ENCODE assay signal across 1 cellular context in genomic region chr13:50244913-50245574, GRCh38.
TF ChIP-seq lines count a peak whose summit lies in the region.

No MANE protein-coding gene starts in this region.

TF ChIP-seq in HepG2, 621 proteins besides CTCF, POLR2A, EP300 and RAD21 (continued from another document and continues in another):
- TF ChIP-seq, protein P1, sequence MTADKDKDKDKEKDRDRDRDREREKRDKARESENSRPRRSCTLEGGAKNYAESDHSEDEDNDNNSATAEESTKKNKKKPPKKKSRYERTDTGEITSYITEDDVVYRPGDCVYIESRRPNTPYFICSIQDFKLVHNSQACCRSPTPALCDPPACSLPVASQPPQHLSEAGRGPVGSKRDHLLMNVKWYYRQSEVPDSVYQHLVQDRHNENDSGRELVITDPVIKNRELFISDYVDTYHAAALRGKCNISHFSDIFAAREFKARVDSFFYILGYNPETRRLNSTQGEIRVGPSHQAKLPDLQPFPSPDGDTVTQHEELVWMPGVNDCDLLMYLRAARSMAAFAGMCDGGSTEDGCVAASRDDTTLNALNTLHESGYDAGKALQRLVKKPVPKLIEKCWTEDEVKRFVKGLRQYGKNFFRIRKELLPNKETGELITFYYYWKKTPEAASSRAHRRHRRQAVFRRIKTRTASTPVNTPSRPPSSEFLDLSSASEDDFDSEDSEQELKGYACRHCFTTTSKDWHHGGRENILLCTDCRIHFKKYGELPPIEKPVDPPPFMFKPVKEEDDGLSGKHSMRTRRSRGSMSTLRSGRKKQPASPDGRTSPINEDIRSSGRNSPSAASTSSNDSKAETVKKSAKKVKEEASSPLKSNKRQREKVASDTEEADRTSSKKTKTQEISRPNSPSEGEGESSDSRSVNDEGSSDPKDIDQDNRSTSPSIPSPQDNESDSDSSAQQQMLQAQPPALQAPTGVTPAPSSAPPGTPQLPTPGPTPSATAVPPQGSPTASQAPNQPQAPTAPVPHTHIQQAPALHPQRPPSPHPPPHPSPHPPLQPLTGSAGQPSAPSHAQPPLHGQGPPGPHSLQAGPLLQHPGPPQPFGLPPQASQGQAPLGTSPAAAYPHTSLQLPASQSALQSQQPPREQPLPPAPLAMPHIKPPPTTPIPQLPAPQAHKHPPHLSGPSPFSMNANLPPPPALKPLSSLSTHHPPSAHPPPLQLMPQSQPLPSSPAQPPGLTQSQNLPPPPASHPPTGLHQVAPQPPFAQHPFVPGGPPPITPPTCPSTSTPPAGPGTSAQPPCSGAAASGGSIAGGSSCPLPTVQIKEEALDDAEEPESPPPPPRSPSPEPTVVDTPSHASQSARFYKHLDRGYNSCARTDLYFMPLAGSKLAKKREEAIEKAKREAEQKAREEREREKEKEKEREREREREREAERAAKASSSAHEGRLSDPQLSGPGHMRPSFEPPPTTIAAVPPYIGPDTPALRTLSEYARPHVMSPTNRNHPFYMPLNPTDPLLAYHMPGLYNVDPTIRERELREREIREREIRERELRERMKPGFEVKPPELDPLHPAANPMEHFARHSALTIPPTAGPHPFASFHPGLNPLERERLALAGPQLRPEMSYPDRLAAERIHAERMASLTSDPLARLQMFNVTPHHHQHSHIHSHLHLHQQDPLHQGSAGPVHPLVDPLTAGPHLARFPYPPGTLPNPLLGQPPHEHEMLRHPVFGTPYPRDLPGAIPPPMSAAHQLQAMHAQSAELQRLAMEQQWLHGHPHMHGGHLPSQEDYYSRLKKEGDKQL (CRISPR knock-in tag; IDR thresholded peaks at IDR 0.05; ENCODE audit: low read depth): peak; percentile 94
- TF ChIP-seq PAWR (CRISPR knock-in tag; IDR thresholded peaks at IDR 0.05; ENCODE audit: borderline replicate concordance) (no peak), NFYC (CRISPR knock-in tag; IDR thresholded peaks at IDR 0.05) (no peak; the same call in 1 of the 2 replicates), ZNF569 (CRISPR knock-in tag; IDR thresholded peaks at IDR 0.05; ENCODE audit: borderline replicate concordance) (no peak), ZNF607 (CRISPR knock-in tag; IDR thresholded peaks at IDR 0.05; ENCODE audit: borderline replicate concordance) (peak; percentile 81; the same call in 1 of the 2 replicates), ZNF350 (CRISPR knock-in tag; IDR thresholded peaks at IDR 0.05; ENCODE audit: borderline replicate concordance, low read depth) (peak; percentile 78; the same call in 1 of the 2 replicates), FOXM1 (CRISPR knock-in tag; IDR thresholded peaks at IDR 0.05) (no peak), CREB1 (IDR thresholded peaks at IDR 0.05) (peak; percentile 77), CREB1 (CRISPR knock-in tag; IDR thresholded peaks at IDR 0.05) (peak; percentile 87), ZNF513 (CRISPR knock-in tag; conservative IDR thresholded peaks at IDR 0.05) (no peak), POGZ (CRISPR knock-in tag; IDR thresholded peaks at IDR 0.05) (peak; percentile 98), ZMYM3 (CRISPR knock-in tag; IDR thresholded peaks at IDR 0.05) (peak; percentile 93), HMG20A (CRISPR knock-in tag; IDR thresholded peaks at IDR 0.05; ENCODE audit: borderline replicate concordance) (peak; percentile 98), ZNF460 (CRISPR knock-in tag; IDR thresholded peaks at IDR 0.05; ENCODE audit: borderline replicate concordance) (peak; percentile 34; the same call in 1 of the 2 replicates), ATF4 (CRISPR knock-in tag; IDR thresholded peaks at IDR 0.05) (peak in 1 of 2 experiments; percentile 84; a peak in 2 of 4 replicates), HBP1 (CRISPR knock-in tag; IDR thresholded peaks at IDR 0.05; ENCODE audit: low read depth) (peak; percentile 92; the same call in 1 of the 2 replicates), DPF2 (CRISPR knock-in tag; IDR thresholded peaks at IDR 0.05; ENCODE audit: borderline replicate concordance, low read depth) (peak; percentile 96), SAP130 (CRISPR knock-in tag; IDR thresholded peaks at IDR 0.05; ENCODE audit: low read depth) (peak; percentile 90), LBX2 (CRISPR knock-in tag; IDR thresholded peaks at IDR 0.05; ENCODE audit: borderline replicate concordance) (no peak), USF2 (IDR thresholded peaks at IDR 0.05; ENCODE audit: low read depth, low read length) (no peak), USF2 (CRISPR knock-in tag; IDR thresholded peaks at IDR 0.05; ENCODE audit: borderline replicate concordance) (no peak), NPAS2 (CRISPR knock-in tag; IDR thresholded peaks at IDR 0.05; ENCODE audit: borderline replicate concordance) (no peak), PATZ1 (CRISPR knock-in tag; IDR thresholded peaks at IDR 0.05) (peak; percentile 86), HOXA9 (CRISPR knock-in tag; IDR thresholded peaks at IDR 0.05; ENCODE audit: borderline replicate concordance) (no peak), ZNF780A (CRISPR knock-in tag; IDR thresholded peaks at IDR 0.05) (peak; percentile 79; the same call in 1 of the 2 replicates), FOXA3 (CRISPR knock-in tag; IDR thresholded peaks at IDR 0.05) (peak; percentile 98), ASH2L (IDR thresholded peaks at IDR 0.05; ENCODE audit: insufficient read length, low read depth, low read length) (peak; percentile 93), ZNF800 (CRISPR knock-in tag; IDR thresholded peaks at IDR 0.05) (0 out of 2 replicates have a peak, but pooled peaks have one; percentile 55), ZSCAN21 (CRISPR knock-in tag; IDR thresholded peaks at IDR 0.05; ENCODE audit: borderline replicate concordance) (0 out of 2 replicates have a peak, but pooled peaks have one; percentile 66)
- TF ChIP-seq, protein P2, sequence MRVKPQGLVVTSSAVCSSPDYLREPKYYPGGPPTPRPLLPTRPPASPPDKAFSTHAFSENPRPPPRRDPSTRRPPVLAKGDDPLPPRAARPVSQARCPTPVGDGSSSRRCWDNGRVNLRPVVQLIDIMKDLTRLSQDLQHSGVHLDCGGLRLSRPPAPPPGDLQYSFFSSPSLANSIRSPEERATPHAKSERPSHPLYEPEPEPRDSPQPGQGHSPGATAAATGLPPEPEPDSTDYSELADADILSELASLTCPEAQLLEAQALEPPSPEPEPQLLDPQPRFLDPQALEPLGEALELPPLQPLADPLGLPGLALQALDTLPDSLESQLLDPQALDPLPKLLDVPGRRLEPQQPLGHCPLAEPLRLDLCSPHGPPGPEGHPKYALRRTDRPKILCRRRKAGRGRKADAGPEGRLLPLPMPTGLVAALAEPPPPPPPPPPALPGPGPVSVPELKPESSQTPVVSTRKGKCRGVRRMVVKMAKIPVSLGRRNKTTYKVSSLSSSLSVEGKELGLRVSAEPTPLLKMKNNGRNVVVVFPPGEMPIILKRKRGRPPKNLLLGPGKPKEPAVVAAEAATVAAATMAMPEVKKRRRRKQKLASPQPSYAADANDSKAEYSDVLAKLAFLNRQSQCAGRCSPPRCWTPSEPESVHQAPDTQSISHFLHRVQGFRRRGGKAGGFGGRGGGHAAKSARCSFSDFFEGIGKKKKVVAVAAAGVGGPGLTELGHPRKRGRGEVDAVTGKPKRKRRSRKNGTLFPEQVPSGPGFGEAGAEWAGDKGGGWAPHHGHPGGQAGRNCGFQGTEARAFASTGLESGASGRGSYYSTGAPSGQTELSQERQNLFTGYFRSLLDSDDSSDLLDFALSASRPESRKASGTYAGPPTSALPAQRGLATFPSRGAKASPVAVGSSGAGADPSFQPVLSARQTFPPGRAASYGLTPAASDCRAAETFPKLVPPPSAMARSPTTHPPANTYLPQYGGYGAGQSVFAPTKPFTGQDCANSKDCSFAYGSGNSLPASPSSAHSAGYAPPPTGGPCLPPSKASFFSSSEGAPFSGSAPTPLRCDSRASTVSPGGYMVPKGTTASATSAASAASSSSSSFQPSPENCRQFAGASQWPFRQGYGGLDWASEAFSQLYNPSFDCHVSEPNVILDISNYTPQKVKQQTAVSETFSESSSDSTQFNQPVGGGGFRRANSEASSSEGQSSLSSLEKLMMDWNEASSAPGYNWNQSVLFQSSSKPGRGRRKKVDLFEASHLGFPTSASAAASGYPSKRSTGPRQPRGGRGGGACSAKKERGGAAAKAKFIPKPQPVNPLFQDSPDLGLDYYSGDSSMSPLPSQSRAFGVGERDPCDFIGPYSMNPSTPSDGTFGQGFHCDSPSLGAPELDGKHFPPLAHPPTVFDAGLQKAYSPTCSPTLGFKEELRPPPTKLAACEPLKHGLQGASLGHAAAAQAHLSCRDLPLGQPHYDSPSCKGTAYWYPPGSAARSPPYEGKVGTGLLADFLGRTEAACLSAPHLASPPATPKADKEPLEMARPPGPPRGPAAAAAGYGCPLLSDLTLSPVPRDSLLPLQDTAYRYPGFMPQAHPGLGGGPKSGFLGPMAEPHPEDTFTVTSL (CRISPR knock-in tag; IDR thresholded peaks at IDR 0.05; ENCODE audit: borderline replicate concordance): peak; percentile 99
- TF ChIP-seq, protein P3, sequence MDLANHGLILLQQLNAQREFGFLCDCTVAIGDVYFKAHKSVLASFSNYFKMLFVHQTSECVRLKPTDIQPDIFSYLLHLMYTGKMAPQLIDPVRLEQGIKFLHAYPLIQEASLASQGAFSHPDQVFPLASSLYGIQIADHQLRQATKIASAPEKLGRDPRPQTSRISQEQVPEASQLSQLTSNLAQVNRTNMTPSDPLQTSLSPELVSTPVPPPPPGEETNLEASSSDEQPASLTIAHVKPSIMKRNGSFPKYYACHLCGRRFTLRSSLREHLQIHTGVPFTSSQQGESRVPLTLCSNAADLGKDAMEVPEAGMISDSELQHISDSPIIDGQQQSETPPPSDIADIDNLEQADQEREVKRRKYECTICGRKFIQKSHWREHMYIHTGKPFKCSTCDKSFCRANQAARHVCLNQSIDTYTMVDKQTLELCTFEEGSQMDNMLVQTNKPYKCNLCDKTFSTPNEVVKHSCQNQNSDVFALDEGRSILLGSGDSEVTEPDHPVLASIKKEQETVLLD (CRISPR knock-in tag; IDR thresholded peaks at IDR 0.05; ENCODE audit: low read depth): no peak
